1 cellular context compared by ENCODE assay signal in the genomic region with DNA sequence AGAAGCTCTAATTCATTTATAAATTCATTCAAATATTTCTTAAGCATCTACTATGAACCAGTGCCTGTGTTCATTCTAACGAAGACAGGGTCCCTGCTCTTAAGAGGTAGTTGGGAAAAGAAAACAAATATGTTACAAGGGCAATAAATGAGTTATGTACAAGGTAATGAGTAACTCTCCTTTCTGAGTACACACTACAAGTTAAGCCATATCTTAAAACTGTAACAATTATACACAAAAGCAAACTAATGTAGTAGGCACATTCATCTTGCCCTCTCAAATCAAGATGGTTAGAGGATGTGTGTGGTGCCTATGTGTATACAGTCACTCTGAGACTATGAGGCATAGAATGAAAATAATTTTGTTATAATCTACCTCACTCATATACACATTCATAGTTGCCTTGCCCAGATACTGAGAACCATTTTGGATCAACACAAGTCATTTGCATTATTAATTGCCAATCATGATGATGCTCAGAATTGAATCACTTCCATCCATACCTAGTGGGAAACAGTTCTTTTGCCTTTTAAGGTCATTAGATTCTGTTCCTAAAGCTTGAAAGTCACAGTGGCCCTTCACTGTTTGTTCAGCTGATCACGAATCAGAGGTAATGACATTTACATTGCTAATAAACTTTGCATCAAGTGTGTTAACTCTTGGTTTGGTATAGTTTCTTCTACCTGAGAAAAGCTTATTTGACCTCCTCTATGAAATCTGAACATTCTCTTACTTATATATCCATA.
TF ChIP-seq lines count a peak whose summit lies in the region.

No MANE protein-coding gene starts in this region.

TF ChIP-seq in H1, 55 proteins besides CTCF, POLR2A, EP300 and RAD21:
- TF ChIP-seq CBX5 (IDR thresholded peaks at IDR 0.05; ENCODE audit: low read depth, low read length) (no peak), SRF (IDR thresholded peaks at IDR 0.05; ENCODE audit: low read depth, low read length) (peak; percentile 36; the same call in 1 of the 2 replicates)
